In genomic region chr17:17837966-17838962, GRCh38 we compare ENCODE assay signal across 7 cellular contexts. TPM values are rescaled to one million over a fixed set of nuclear protein-coding genes. Genes with fewer than 3 reads are reported as not detected.
DNase-seq lines count a peak whose midpoint lies in the region; ATAC-seq and TF ChIP-seq lines count a peak whose summit lies in the region.

No MANE protein-coding gene starts in this region.

- H3K4me3 Mint-ChIP-seq in GM23338, result peak overlapping the region; percentile 80

- peaks cover 26% of the 10 kb centered on the region for H3F3A ChIP-seq in GM23338 (replicated peaks; ENCODE audit: low read depth)

- H3K4me1 ChIP-seq in GM23338 (ENCODE audit: insufficient read depth), result peaks cover 57% of the 10 kb centered on the region

- peak; percentile 95 for DNase-seq in GM23338 (ENCODE audit: low spot score)
- peak; percentile 43 for DNase-seq in NCI-H2171 treated with DMSO at 0.1 percent for 48 hours (lab: John Stamatoyannopoulos, UW)
- DNase-seq in astrocyte of the hippocampus (ENCODE audit: low read depth, low spot score), result peak; percentile 48
- DNase-seq in islet precursor cell, result peak; percentile 96
- DNase-seq in substantia nigra (lab: John Stamatoyannopoulos, UW), result peak in 34 of 49 donors; percentile 26 to 80 (median 49)
- DNase-seq in KG1 (lab: John Stamatoyannopoulos, UW), result no peak

- H3K36me3 Mint-ChIP-seq in GM23338 (ENCODE audit: low read depth), result peaks cover 24% of the 10 kb centered on the region

- peak overlapping the region; percentile 97; the same call in 1 of the 2 replicates for H3K4me3 ChIP-seq in GM23338

- H3K79me2 ChIP-seq in GM23338 (replicated peaks; ENCODE audit: insufficient read depth), result peaks cover 29% of the 10 kb centered on the region

- peaks cover 42% of the 10 kb centered on the region for H3K27me3 Mint-ChIP-seq in GM23338 (ENCODE audit: insufficient read depth, low read depth, poor library complexity)

- ATAC-seq in GM23338, result peak; percentile 4
- ATAC-seq in GM19463 (IDR thresholded peaks at IDR 0.05; ENCODE audit: unreplicated experiment), result no peak

- H4K20me1 ChIP-seq in GM23338 (replicated peaks; ENCODE audit: insufficient read depth), result peaks cover 26% of the 10 kb centered on the region

- H3K27ac ChIP-seq in GM23338 (ENCODE audit: low read depth) (peak overlapping the region; percentile 98), substantia nigra (ENCODE audit: low read depth, low read length, poor library complexity, severe bottlenecking) (peak overlapping the region; percentile 97)

- H3K4me2 ChIP-seq in GM23338, result peak overlapping the region; percentile 93

- H3K9me3 Mint-ChIP-seq in GM23338, result no peaks in the 10 kb centered on the region

- H3K36me3 ChIP-seq in GM23338 (ENCODE audit: insufficient read depth), result no peaks in the 10 kb centered on the region

- peak overlapping the region; percentile 99 for H3K27ac Mint-ChIP-seq in GM23338

- TF ChIP-seq CTCF in GM23338 (conservative IDR thresholded peaks at IDR 0.05; ENCODE audit: low read depth in 2 of 2), result no peak

- no peaks in the 10 kb centered on the region for H3K9me2 ChIP-seq in GM23338 (ENCODE audit: insufficient read depth)

- peaks cover 71% of the 10 kb centered on the region for H3K4me1 Mint-ChIP-seq in GM23338

- H3K27me3 ChIP-seq in GM23338 (ENCODE audit: insufficient read depth), result no peaks in the 10 kb centered on the region

- H2AFZ ChIP-seq in GM23338, result no peak overlapping the region

TF ChIP-seq in GM23338, 12 proteins besides CTCF, POLR2A, EP300 and RAD21:
- TF ChIP-seq ZNF462 (CRISPR knock-in tag; IDR thresholded peaks at IDR 0.05) (peak; percentile 83), POLR2AphosphoS5 (IDR thresholded peaks at IDR 0.05; ENCODE audit: low read depth) (peak; percentile 58), EZH2 (IDR thresholded peaks at IDR 0.05; ENCODE audit: low read depth, unreplicated experiment) (no peak)
- TF ChIP-seq, protein P1, sequence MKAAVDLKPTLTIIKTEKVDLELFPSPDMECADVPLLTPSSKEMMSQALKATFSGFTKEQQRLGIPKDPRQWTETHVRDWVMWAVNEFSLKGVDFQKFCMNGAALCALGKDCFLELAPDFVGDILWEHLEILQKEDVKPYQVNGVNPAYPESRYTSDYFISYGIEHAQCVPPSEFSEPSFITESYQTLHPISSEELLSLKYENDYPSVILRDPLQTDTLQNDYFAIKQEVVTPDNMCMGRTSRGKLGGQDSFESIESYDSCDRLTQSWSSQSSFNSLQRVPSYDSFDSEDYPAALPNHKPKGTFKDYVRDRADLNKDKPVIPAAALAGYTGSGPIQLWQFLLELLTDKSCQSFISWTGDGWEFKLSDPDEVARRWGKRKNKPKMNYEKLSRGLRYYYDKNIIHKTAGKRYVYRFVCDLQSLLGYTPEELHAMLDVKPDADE (IDR thresholded peaks at IDR 0.05), result peak; percentile 60

RNA-seq across cellular contexts. Expression of gene SREBF1, which starts 1.5 kb away (rescaled TPM):
- 77.7 and 85.3 TPM in 2 replicates for total RNA-seq in GM23338 (2014; rRNA removed; shearing (Covaris generic))
- 39.6 and 43.7 TPM in 2 replicates for polyA plus RNA-seq in GM23338 (2016; fragmentation: Nextera tagmentation; extraction: Ambion mirVana)
